Comparison of ENCODE assay signal across 8 cellular contexts in genomic region chr2:134119672-134120159, GRCh38.
DNase-seq lines count a peak whose midpoint lies in the region; ATAC-seq and FAIRE-seq lines count a peak whose summit lies in the region.

No MANE protein-coding gene starts in this region.

- no peaks in the 10 kb centered on the region for H3K27me3 ChIP-seq in naive thymus-derived CD4-positive, alpha-beta T cell (ENCODE audit: control insufficient read depth in 2 of 2, insufficient read depth in 2 of 2, low read length in 2 of 2)

- peak overlapping the region; percentile 73 for H3K4me3 ChIP-seq in Jurkat, Clone E6-1 (ENCODE audit: low read length)
- peak overlapping the region; percentile 93 for H3K4me3 ChIP-seq in naive thymus-derived CD4-positive, alpha-beta T cell (ENCODE audit: low read length)

- peak overlapping the region; percentile 99 for H3K27ac Mint-ChIP-seq in activated T-helper 1 cell treated with anti-CD3 and anti-CD28 coated beads, Interleukin-12 subunit alpha, Interleukin-12 subunit beta, Interleukin-2, Interleukin-4 antibody, amounts not matched to agents 30 ng/mL and 10 ng/mL and 1 ng/mL, durations not matched to agents 14 hours and 24 hours and 36 hours
- H3K27ac Mint-ChIP-seq in naive thymus-derived CD4-positive, alpha-beta T cell: peak overlapping the region; percentile 82 to 99 (median 96)
- peak overlapping the region; percentile 99 for H3K27ac Mint-ChIP-seq in stimulated activated naive B cell treated with anti-CD40 and anti-IgM and Interleukin-4, amounts not matched to agents 10 μg/mL and 1 μg/mL and 100 μg/mL, for 72 hours

- POLR2A ChIA-PET in naive thymus-derived CD4-positive, alpha-beta T cell (lab: Charles Lee): interaction anchor here (0.6 to 4.2 kb wide), 10 partner anchors 48 to 799 kb away, joined by 3 to 35 read pairs (median 3); partner anchors contain the start of gene CCNT2

- H3K9me3 ChIP-seq in naive thymus-derived CD4-positive, alpha-beta T cell (ENCODE audit: control insufficient read depth in 2 of 3, low read length in 3 of 3): no peaks in the 10 kb centered on the region

- peak; percentile 71 for FAIRE-seq in RCC 7860 (lab: Jason Lieb, UNC)

- peak overlapping the region; percentile 99 for H3K4me3 Mint-ChIP-seq in activated T-helper 1 cell treated with anti-CD3 and anti-CD28 coated beads, Interleukin-12 subunit alpha, Interleukin-12 subunit beta, Interleukin-2, Interleukin-4 antibody, amounts not matched to agents 30 ng/mL and 10 ng/mL and 1 ng/mL, durations not matched to agents 14 hours and 24 hours and 36 hours
- peak overlapping the region; percentile 82 to 99 (median 96) for H3K4me3 Mint-ChIP-seq in naive thymus-derived CD4-positive, alpha-beta T cell
- H3K4me3 Mint-ChIP-seq in stimulated activated naive B cell treated with anti-CD40 and anti-IgM and Interleukin-4, amounts not matched to agents 10 μg/mL and 1 μg/mL and 100 μg/mL, for 72 hours: peak overlapping the region; percentile 89 to 98

- H3K36me3 Mint-ChIP-seq in activated T-helper 1 cell treated with anti-CD3 and anti-CD28 coated beads, Interleukin-12 subunit alpha, Interleukin-12 subunit beta, Interleukin-2, Interleukin-4 antibody, amounts not matched to agents 30 ng/mL and 10 ng/mL and 1 ng/mL, durations not matched to agents 14 hours and 24 hours and 36 hours (ENCODE audit: low read depth): peaks cover 1% of the 10 kb centered on the region
- H3K36me3 Mint-ChIP-seq in naive thymus-derived CD4-positive, alpha-beta T cell: peaks cover 0 to 4% (median 0%) of the 10 kb centered on the region in 5 donors
- H3K36me3 Mint-ChIP-seq in stimulated activated naive B cell treated with anti-CD40 and anti-IgM and Interleukin-4, amounts not matched to agents 10 μg/mL and 1 μg/mL and 100 μg/mL, for 72 hours: peaks cover 0 to 2% of the 10 kb centered on the region in 2 donors

- intact Hi-C loops in activated T-helper 1 cell treated with anti-CD3 and anti-CD28 coated beads, Interleukin-12 subunit alpha, Interleukin-12 subunit beta, Interleukin-2, Interleukin-4 antibody, amounts not matched to agents 30 ng/mL and 10 ng/mL and 1 ng/mL, durations not matched to agents 14 hours and 24 hours and 36 hours (cut with micrococcal nuclease): loop anchor here (1.0 to 5.0 kb wide), 11 partner anchors 88 to 1758 kb away; partner anchors contain the start of genes MCM6, R3HDM1, RAB3GAP1 and TMEM163
- intact Hi-C loops in naive thymus-derived CD4-positive, alpha-beta T cell (cut with micrococcal nuclease): loop anchor here (1.0 to 10.0 kb wide), 19 partner anchors 17 to 1855 kb away; partner anchors contain the start of genes CCNT2 (in 2 of the 2), R3HDM1 (in 2 of the 2), RAB3GAP1 (in 2 of the 2) and ZRANB3 (in 2 of the 2)

- no peaks in the 10 kb centered on the region for H3K9me3 Mint-ChIP-seq in activated T-helper 1 cell treated with anti-CD3 and anti-CD28 coated beads, Interleukin-12 subunit alpha, Interleukin-12 subunit beta, Interleukin-2, Interleukin-4 antibody, amounts not matched to agents 30 ng/mL and 10 ng/mL and 1 ng/mL, durations not matched to agents 14 hours and 24 hours and 36 hours
- no peaks in the 10 kb centered on the region for H3K9me3 Mint-ChIP-seq in naive thymus-derived CD4-positive, alpha-beta T cell
- no peaks in the 10 kb centered on the region for H3K9me3 Mint-ChIP-seq in stimulated activated naive B cell treated with anti-CD40 and anti-IgM and Interleukin-4, amounts not matched to agents 10 μg/mL and 1 μg/mL and 100 μg/mL, for 72 hours

- peaks cover 25% of the 10 kb centered on the region for H3K27me3 Mint-ChIP-seq in activated T-helper 1 cell treated with anti-CD3 and anti-CD28 coated beads, Interleukin-12 subunit alpha, Interleukin-12 subunit beta, Interleukin-2, Interleukin-4 antibody, amounts not matched to agents 30 ng/mL and 10 ng/mL and 1 ng/mL, durations not matched to agents 14 hours and 24 hours and 36 hours (ENCODE audit: insufficient read depth)
- H3K27me3 Mint-ChIP-seq in naive thymus-derived CD4-positive, alpha-beta T cell: peaks cover 0 to 12% (median 0%) of the 10 kb centered on the region in 5 donors
- no peaks in the 10 kb centered on the region for H3K27me3 Mint-ChIP-seq in stimulated activated naive B cell treated with anti-CD40 and anti-IgM and Interleukin-4, amounts not matched to agents 10 μg/mL and 1 μg/mL and 100 μg/mL, for 72 hours

- ATAC-seq in GM21717 (IDR thresholded peaks at IDR 0.05; ENCODE audit: unreplicated experiment): peak; percentile 61
- peak; percentile 77 for ATAC-seq in naive thymus-derived CD4-positive, alpha-beta T cell
- ATAC-seq in stimulated activated naive B cell treated with anti-CD40 and anti-IgM and Interleukin-4, amounts not matched to agents 10 μg/mL and 1 μg/mL and 100 μg/mL, for 72 hours (replicated peaks): peak; percentile 64 to 69

- DNase-seq in DMS79 treated with DMSO at 0.1 percent for 48 hours (lab: John Stamatoyannopoulos, UW) (peak; percentile 92), RCC 7860 (ENCODE audit: low spot score) (peak; percentile 80), fibroblast of gingiva (ENCODE audit: low read depth) (peak; percentile 97)
- DNase-seq in Jurkat, Clone E6-1 (ENCODE audit: low read depth, low spot score): peak; percentile 81
- peak; percentile 73 for DNase-seq in activated T-helper 1 cell treated with anti-CD3 and anti-CD28 coated beads, Interleukin-12 subunit alpha, Interleukin-12 subunit beta, Interleukin-2, Interleukin-4 antibody, amounts not matched to agents 30 ng/mL and 10 ng/mL and 1 ng/mL, durations not matched to agents 14 hours and 24 hours and 36 hours (ENCODE audit: low spot score)
- peak; percentile 70 to 82 (median 80) for DNase-seq in naive thymus-derived CD4-positive, alpha-beta T cell
- DNase-seq in stimulated activated naive B cell treated with anti-CD40 and anti-IgM and Interleukin-4, amounts not matched to agents 10 μg/mL and 1 μg/mL and 100 μg/mL, for 72 hours: peak; percentile 82

- CTCF ChIA-PET in naive thymus-derived CD4-positive, alpha-beta T cell (lab: Charles Lee): interaction anchor here (0.8 to 6.4 kb wide), 9 partner anchors 8 to 292 kb away, joined by 3 to 102 read pairs (median 5); no protein-coding TSS in a partner anchor

- H3K36me3 ChIP-seq in naive thymus-derived CD4-positive, alpha-beta T cell (ENCODE audit: control insufficient read depth in 2 of 3, insufficient read depth in 3 of 3, low read length in 3 of 3): peaks cover 0 to 11% (median 0%) of the 10 kb centered on the region in 3 experiments

- H3K4me1 Mint-ChIP-seq in activated T-helper 1 cell treated with anti-CD3 and anti-CD28 coated beads, Interleukin-12 subunit alpha, Interleukin-12 subunit beta, Interleukin-2, Interleukin-4 antibody, amounts not matched to agents 30 ng/mL and 10 ng/mL and 1 ng/mL, durations not matched to agents 14 hours and 24 hours and 36 hours (ENCODE audit: low read depth): peaks cover 31% of the 10 kb centered on the region
- peaks cover 37 to 51% (median 48%) of the 10 kb centered on the region in 7 donors for H3K4me1 Mint-ChIP-seq in naive thymus-derived CD4-positive, alpha-beta T cell
- peaks cover 38 to 51% of the 10 kb centered on the region in 2 donors for H3K4me1 Mint-ChIP-seq in stimulated activated naive B cell treated with anti-CD40 and anti-IgM and Interleukin-4, amounts not matched to agents 10 μg/mL and 1 μg/mL and 100 μg/mL, for 72 hours

- H3K27ac ChIP-seq in naive thymus-derived CD4-positive, alpha-beta T cell (ENCODE audit: low read depth, low read length): peak overlapping the region; percentile 80

- peaks cover 15 to 40% of the 10 kb centered on the region in 2 donors for H3K4me1 ChIP-seq in naive thymus-derived CD4-positive, alpha-beta T cell (ENCODE audit: control insufficient read depth in 2 of 2, insufficient read depth in 2 of 2, low read length in 2 of 2)

Comparison
In these comparisons a context has a peak if more than half of its experiments do, and no peak if none do; other contexts are left out.
1. Peak in every context shown above with its lines: DNase-seq, ATAC-seq, H3K4me3 ChIP-seq and H3K27ac ChIP-seq.